Comparison of ENCODE assay signal across 1 cellular context in the genomic region with DNA sequence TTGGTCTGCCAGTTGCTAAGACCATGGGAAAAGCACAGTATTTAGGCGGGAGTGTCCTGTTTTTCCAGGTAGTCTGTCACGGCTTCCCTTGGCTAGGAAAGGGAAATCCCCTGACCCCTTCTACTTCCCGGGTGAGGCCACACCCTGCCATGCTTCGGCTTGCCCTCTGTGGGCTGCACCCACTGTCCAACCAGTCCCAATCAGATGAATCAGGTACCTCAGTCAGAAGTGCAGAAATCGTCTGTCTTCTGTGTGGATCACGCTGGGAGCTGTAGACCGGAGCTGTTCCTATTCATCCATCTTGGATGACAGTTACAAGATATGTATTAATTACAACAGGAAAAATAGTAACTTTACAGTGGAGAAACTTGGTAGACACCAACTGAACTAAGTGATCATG.
TF ChIP-seq lines count a peak whose summit lies in the region.

No MANE protein-coding gene starts in this region.

TF ChIP-seq in H1, 55 proteins besides CTCF, POLR2A, EP300 and RAD21 (continued from another document):
- no peak for TF ChIP-seq SAP30 (IDR thresholded peaks at IDR 0.05; ENCODE audit: insufficient read depth, insufficient replicate concordance, low read length)
- TF ChIP-seq GABPA (IDR thresholded peaks at IDR 0.05; ENCODE audit: borderline replicate concordance, insufficient read depth, low read length), result no peak
- TF ChIP-seq FOSL1 (IDR thresholded peaks at IDR 0.05; ENCODE audit: insufficient read depth, low read depth, low read length), result no peak
- no peak for TF ChIP-seq ZNF274 (IDR thresholded peaks at IDR 0.05; ENCODE audit: borderline replicate concordance, extremely low read depth, low read length)
- no peak for TF ChIP-seq CEBPB (IDR thresholded peaks at IDR 0.05; ENCODE audit: low read depth, low read length)
- TF ChIP-seq, protein P1, sequence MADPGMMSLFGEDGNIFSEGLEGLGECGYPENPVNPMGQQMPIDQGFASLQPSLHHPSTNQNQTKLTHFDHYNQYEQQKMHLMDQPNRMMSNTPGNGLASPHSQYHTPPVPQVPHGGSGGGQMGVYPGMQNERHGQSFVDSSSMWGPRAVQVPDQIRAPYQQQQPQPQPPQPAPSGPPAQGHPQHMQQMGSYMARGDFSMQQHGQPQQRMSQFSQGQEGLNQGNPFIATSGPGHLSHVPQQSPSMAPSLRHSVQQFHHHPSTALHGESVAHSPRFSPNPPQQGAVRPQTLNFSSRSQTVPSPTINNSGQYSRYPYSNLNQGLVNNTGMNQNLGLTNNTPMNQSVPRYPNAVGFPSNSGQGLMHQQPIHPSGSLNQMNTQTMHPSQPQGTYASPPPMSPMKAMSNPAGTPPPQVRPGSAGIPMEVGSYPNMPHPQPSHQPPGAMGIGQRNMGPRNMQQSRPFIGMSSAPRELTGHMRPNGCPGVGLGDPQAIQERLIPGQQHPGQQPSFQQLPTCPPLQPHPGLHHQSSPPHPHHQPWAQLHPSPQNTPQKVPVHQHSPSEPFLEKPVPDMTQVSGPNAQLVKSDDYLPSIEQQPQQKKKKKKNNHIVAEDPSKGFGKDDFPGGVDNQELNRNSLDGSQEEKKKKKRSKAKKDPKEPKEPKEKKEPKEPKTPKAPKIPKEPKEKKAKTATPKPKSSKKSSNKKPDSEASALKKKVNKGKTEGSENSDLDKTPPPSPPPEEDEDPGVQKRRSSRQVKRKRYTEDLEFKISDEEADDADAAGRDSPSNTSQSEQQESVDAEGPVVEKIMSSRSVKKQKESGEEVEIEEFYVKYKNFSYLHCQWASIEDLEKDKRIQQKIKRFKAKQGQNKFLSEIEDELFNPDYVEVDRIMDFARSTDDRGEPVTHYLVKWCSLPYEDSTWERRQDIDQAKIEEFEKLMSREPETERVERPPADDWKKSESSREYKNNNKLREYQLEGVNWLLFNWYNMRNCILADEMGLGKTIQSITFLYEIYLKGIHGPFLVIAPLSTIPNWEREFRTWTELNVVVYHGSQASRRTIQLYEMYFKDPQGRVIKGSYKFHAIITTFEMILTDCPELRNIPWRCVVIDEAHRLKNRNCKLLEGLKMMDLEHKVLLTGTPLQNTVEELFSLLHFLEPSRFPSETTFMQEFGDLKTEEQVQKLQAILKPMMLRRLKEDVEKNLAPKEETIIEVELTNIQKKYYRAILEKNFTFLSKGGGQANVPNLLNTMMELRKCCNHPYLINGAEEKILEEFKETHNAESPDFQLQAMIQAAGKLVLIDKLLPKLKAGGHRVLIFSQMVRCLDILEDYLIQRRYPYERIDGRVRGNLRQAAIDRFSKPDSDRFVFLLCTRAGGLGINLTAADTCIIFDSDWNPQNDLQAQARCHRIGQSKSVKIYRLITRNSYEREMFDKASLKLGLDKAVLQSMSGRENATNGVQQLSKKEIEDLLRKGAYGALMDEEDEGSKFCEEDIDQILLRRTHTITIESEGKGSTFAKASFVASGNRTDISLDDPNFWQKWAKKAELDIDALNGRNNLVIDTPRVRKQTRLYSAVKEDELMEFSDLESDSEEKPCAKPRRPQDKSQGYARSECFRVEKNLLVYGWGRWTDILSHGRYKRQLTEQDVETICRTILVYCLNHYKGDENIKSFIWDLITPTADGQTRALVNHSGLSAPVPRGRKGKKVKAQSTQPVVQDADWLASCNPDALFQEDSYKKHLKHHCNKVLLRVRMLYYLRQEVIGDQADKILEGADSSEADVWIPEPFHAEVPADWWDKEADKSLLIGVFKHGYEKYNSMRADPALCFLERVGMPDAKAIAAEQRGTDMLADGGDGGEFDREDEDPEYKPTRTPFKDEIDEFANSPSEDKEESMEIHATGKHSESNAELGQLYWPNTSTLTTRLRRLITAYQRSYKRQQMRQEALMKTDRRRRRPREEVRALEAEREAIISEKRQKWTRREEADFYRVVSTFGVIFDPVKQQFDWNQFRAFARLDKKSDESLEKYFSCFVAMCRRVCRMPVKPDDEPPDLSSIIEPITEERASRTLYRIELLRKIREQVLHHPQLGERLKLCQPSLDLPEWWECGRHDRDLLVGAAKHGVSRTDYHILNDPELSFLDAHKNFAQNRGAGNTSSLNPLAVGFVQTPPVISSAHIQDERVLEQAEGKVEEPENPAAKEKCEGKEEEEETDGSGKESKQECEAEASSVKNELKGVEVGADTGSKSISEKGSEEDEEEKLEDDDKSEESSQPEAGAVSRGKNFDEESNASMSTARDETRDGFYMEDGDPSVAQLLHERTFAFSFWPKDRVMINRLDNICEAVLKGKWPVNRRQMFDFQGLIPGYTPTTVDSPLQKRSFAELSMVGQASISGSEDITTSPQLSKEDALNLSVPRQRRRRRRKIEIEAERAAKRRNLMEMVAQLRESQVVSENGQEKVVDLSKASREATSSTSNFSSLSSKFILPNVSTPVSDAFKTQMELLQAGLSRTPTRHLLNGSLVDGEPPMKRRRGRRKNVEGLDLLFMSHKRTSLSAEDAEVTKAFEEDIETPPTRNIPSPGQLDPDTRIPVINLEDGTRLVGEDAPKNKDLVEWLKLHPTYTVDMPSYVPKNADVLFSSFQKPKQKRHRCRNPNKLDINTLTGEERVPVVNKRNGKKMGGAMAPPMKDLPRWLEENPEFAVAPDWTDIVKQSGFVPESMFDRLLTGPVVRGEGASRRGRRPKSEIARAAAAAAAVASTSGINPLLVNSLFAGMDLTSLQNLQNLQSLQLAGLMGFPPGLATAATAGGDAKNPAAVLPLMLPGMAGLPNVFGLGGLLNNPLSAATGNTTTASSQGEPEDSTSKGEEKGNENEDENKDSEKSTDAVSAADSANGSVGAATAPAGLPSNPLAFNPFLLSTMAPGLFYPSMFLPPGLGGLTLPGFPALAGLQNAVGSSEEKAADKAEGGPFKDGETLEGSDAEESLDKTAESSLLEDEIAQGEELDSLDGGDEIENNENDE (IDR thresholded peaks at IDR 0.05; ENCODE audit: insufficient replicate concordance, low read length), result no peak
- no peak for TF ChIP-seq NRF1 (IDR thresholded peaks at IDR 0.05; ENCODE audit: low read depth, low read length)
- TF ChIP-seq RBBP5 (IDR thresholded peaks at IDR 0.05; ENCODE audit: borderline replicate concordance, low read depth, low read length), result no peak
- TF ChIP-seq RNF2 (IDR thresholded peaks at IDR 0.05; ENCODE audit: borderline replicate concordance, low read depth, low read length, missing control alignments, poor library complexity, severe bottlenecking), result no peak
- no peak for TF ChIP-seq SP2 (IDR thresholded peaks at IDR 0.05; ENCODE audit: low read length)
- TF ChIP-seq NANOG (IDR thresholded peaks at IDR 0.05; ENCODE audit: insufficient read depth, low read depth, low read length, poor library complexity, severe bottlenecking), result no peak
- TF ChIP-seq CBX8 (IDR thresholded peaks at IDR 0.05; ENCODE audit: borderline replicate concordance, low read depth, low read length), result no peak
